Comparison of ENCODE assay signal across 27 cellular contexts in genomic region chr13:96391606-96392005, GRCh38.
DNase-seq lines count a peak whose midpoint lies in the region; ATAC-seq, FAIRE-seq and TF ChIP-seq lines count a peak whose summit lies in the region.
"Had no signal": no experiment of that assay in that cellular context is flagged by ENCODE, and none has a peak within 500 bp of the region (broad histone marks: within the 10 kb centered on the region; RNA-seq: fewer than 3 reads in every experiment).

No MANE protein-coding gene starts in this region.

- H3K4me3 ChIP-seq in GM12878 (no peak overlapping the region), K562 (no peak overlapping the region)
- H3K4me3 ChIP-seq: BLaER1 had no signal

- TF ChIP-seq CTCF in GM12878 (IDR thresholded peaks at IDR 0.05 in 2 of 3, conservative IDR thresholded peaks at IDR 0.05 in 1 of 3; ENCODE audit: control insufficient read depth in 2 of 3, extremely low read depth in 1 of 3, insufficient read depth in 1 of 3, low read depth in 3 of 3, low read length in 3 of 3) (no peak), K562 (IDR thresholded peaks at IDR 0.05 in 2 of 3, conservative IDR thresholded peaks at IDR 0.05 in 1 of 3; ENCODE audit: insufficient read depth in 2 of 3, low read depth in 1 of 3, low read length in 3 of 3) (no peak), type B pancreatic cell (conservative IDR thresholded peaks at IDR 0.05) (no peak)

- in situ Hi-C loops in GM12878 (cut with MboI) (no loop called here), K562 (cut with MboI) (no loop called here)

- SMC1A ChIA-PET in GM12878 (lab: Charles Lee; ENCODE audit: uncharacterized antibody, unreplicated experiment): no interaction called here

- no peak overlapping the region for H3K27ac ChIP-seq in GM12878 (ENCODE audit: control insufficient read depth, insufficient read depth)
- no peak overlapping the region for H3K27ac ChIP-seq in K562 (ENCODE audit: extremely low read depth, low read depth, low read length)
- H3K27ac ChIP-seq: BLaER1 had no signal

- no peaks in the 10 kb centered on the region for H3K36me3 Mint-ChIP-seq in type B pancreatic cell
- H3K36me3 Mint-ChIP-seq: CD14-positive monocyte; CD4-positive, alpha-beta memory T cell; CD8-positive, alpha-beta memory T cell had no signal

- no peaks in the 10 kb centered on the region for H3K79me2 ChIP-seq in GM12878 (ENCODE audit: control insufficient read depth, insufficient read depth, low read length)
- no peaks in the 10 kb centered on the region for H3K79me2 ChIP-seq in K562 (ENCODE audit: control insufficient read depth, insufficient read depth, low read length)

- no peaks in the 10 kb centered on the region; the same call in 2 of the 3 replicates for H3K9me3 ChIP-seq in GM12878 (replicated peaks; ENCODE audit: control insufficient read depth, insufficient read depth, low read length)
- H3K9me3 ChIP-seq in K562 (replicated peaks; ENCODE audit: control insufficient read depth, insufficient read depth, low read depth, low read length): no peaks in the 10 kb centered on the region
- H3K9me3 ChIP-seq: BE2C had no signal

- CTCF ChIA-PET in GM12878 (lab: Yijun Ruan, JAX) (no interaction called here), K562 (lab: Yijun Ruan, JAX; ENCODE audit: low intra/inter-chr PET ratio) (no interaction called here)

- H3K27ac Mint-ChIP-seq in type B pancreatic cell: no peak overlapping the region
- H3K27ac Mint-ChIP-seq: CD14-positive monocyte; CD4-positive, alpha-beta memory T cell; CD4-positive, CD25-positive, alpha-beta regulatory T cell; CD8-positive, alpha-beta memory T cell had no signal

- H3K4me1 Mint-ChIP-seq in type B pancreatic cell (ENCODE audit: unreplicated experiment): no peaks in the 10 kb centered on the region
- H3K4me1 Mint-ChIP-seq: CD14-positive monocyte; CD4-positive, alpha-beta memory T cell; CD4-positive, CD25-positive, alpha-beta regulatory T cell; CD8-positive, alpha-beta memory T cell had no signal

- 23% methylated on average over 6 of the region's 6 CpGs for WGBS in GM12878 (ENCODE audit: insufficient coverage, insufficient replicate concordance, low lambda C conversion rate, missing lambda C conversion rate)
- WGBS in K562 (ENCODE audit: insufficient coverage, low coverage, missing lambda C conversion rate): 3% methylated on average over 3 of the region's 6 CpGs

- H3K36me3 ChIP-seq in GM12878 (ENCODE audit: control insufficient read depth in 2 of 2, insufficient read depth in 2 of 2, low read length in 1 of 2) (no peaks in the 10 kb centered on the region), K562 (ENCODE audit: control insufficient read depth, insufficient read depth, low read length) (no peaks in the 10 kb centered on the region)
- H3K36me3 ChIP-seq: BE2C, BLaER1 had no signal

- TF ChIP-seq RAD21 in GM12878 (IDR thresholded peaks at IDR 0.05; ENCODE audit: insufficient read depth, low read depth, low read length): no peak
- TF ChIP-seq RAD21 in K562 (CRISPR knock-in tag; conservative IDR thresholded peaks at IDR 0.05 in 1 of 2, IDR thresholded peaks at IDR 0.05 in 1 of 2): no peak

- no peak overlapping the region for H3K4me3 Mint-ChIP-seq in type B pancreatic cell
- H3K4me3 Mint-ChIP-seq: CD14-positive monocyte; CD4-positive, alpha-beta memory T cell; CD4-positive, CD25-positive, alpha-beta regulatory T cell; CD8-positive, alpha-beta memory T cell had no signal

- no peak overlapping the region for H3K4me2 ChIP-seq in GM12878 (ENCODE audit: control insufficient read depth, insufficient read depth)
- H3K4me2 ChIP-seq in K562 (ENCODE audit: insufficient read depth, low read length): no peak overlapping the region
- H3K4me2 ChIP-seq: BLaER1 had no signal

- intact Hi-C loops in GM12878 (cut with micrococcal nuclease; ENCODE audit: unreplicated experiment): no loop called here
- intact Hi-C loops in K562 (cut with micrococcal nuclease): no loop called here
- intact Hi-C loops in head of caudate nucleus (cut with DNase I): no loop called here

- H3K9me3 Mint-ChIP-seq in type B pancreatic cell: no peaks in the 10 kb centered on the region

- TF ChIP-seq POLR2A in GM12878 (IDR thresholded peaks at IDR 0.05; ENCODE audit: low read depth, low read length) (no peak), K562 (conservative IDR thresholded peaks at IDR 0.05) (no peak), GM12892 (IDR thresholded peaks at IDR 0.05; ENCODE audit: low read depth, low read length) (no peak)

- H3K27me3 Mint-ChIP-seq in type B pancreatic cell: no peaks in the 10 kb centered on the region
- H3K27me3 Mint-ChIP-seq: CD4-positive, alpha-beta memory T cell; CD4-positive, CD25-positive, alpha-beta regulatory T cell had no signal

- DNase-seq in GM12878 (ENCODE audit: low read depth, low spot score): no peak
- DNase-seq in K562 (ENCODE audit: extremely low read depth in 1 of 4, low spot score in 3 of 4): no peak
- peak in 37 of 42 donors; percentile 6 to 69 (median 43) for DNase-seq in head of caudate nucleus
- peak; percentile 72 for DNase-seq in putamen (ENCODE audit: low spot score)
- DNase-seq in GM12892 (ENCODE audit: insufficient read length): no peak
- DNase-seq in type B pancreatic cell (ENCODE audit: extremely low spot score, unreplicated experiment): no peak
- DNase-seq: 8988T; ACHN; BE2C; C1 segment of cervical spinal cord; CD4-positive, alpha-beta memory T cell; CD4-positive, CD25-positive, alpha-beta regulatory T cell; CD8-positive, alpha-beta memory T cell; COR-L47; DMS 273 treated with DMSO at 0.1 percent for 48 hours; DMS153; DMS53; DMS79; DND-41; EL; GDM1 had no signal

- TF ChIP-seq EP300 in GM12878 (IDR thresholded peaks at IDR 0.05; ENCODE audit: borderline replicate concordance in 1 of 2, control insufficient read depth in 1 of 2, low read depth in 2 of 2, low read length in 2 of 2) (no peak), K562 (IDR thresholded peaks at IDR 0.05; ENCODE audit: low read length) (no peak)

- BruUV-seq in GM12878 (replicated peaks; lab: Mats Ljungman, UMichigan) (no TSS peak), K562 (replicated peaks; lab: Mats Ljungman, UMichigan) (no TSS peak)

- H4K20me1 ChIP-seq in GM12878 (ENCODE audit: control insufficient read depth, insufficient read depth): no peaks in the 10 kb centered on the region
- H4K20me1 ChIP-seq in K562 (replicated peaks; ENCODE audit: control insufficient read depth, insufficient read depth, low read length): no peaks in the 10 kb centered on the region
- H4K20me1 ChIP-seq: BLaER1 had no signal

- no peaks in the 10 kb centered on the region for H3K4me1 ChIP-seq in GM12878 (ENCODE audit: control insufficient read depth, insufficient read depth, low read length)
- no peaks in the 10 kb centered on the region for H3K4me1 ChIP-seq in K562 (replicated peaks in 1 of 2; ENCODE audit: control insufficient read depth in 2 of 2, insufficient read depth in 2 of 2, low read length in 2 of 2)
- H3K4me1 ChIP-seq: BE2C, BLaER1 had no signal

- ATAC-seq in GM12878: no peak
- ATAC-seq in K562: no peak
- no peak for ATAC-seq in HG03457 (IDR thresholded peaks at IDR 0.05; ENCODE audit: unreplicated experiment)

- H3K9ac ChIP-seq in GM12878 (ENCODE audit: control insufficient read depth, insufficient read depth, low read length) (no peak overlapping the region), K562 (ENCODE audit: insufficient read depth in 1 of 2, low read depth in 2 of 2, low read length in 2 of 2) (no peak overlapping the region)
- H3K9ac ChIP-seq: BLaER1 had no signal

- H2AFZ ChIP-seq in GM12878 (ENCODE audit: control insufficient read depth, low read depth, low read length) (no peak overlapping the region), K562 (ENCODE audit: low read depth, low read length) (no peak overlapping the region)

- POLR2A ChIA-PET in GM12878 (lab: Charles Lee) (no interaction called here), K562 (lab: Yijun Ruan, JAX) (no interaction called here)

- H3K9me1 ChIP-seq in K562 (ENCODE audit: control insufficient read depth, insufficient read depth, low read length): no peaks in the 10 kb centered on the region

- FAIRE-seq in GM12878 (lab: Jason Lieb, UNC) (no peak), K562 (lab: Jason Lieb, UNC) (no peak), GM12892 (lab: Jason Lieb, UNC) (no peak)
- FAIRE-seq: A204.1, GM12891, GM18507 had no signal

- RAD21 ChIA-PET in GM12878 (lab: Charles Lee; ENCODE audit: unreplicated experiment): no interaction called here

- H3K27me3 ChIP-seq in GM12878 (replicated peaks in 1 of 2; ENCODE audit: control insufficient read depth in 2 of 2, insufficient read depth in 2 of 2, low read length in 1 of 2) (no peaks in the 10 kb centered on the region), K562 (ENCODE audit: control insufficient read depth in 2 of 2, insufficient read depth in 2 of 2, low read length in 2 of 2) (no peaks in the 10 kb centered on the region)
- H3K27me3 ChIP-seq: BE2C, BLaER1 had no signal

TF ChIP-seq in GM12878, 131 proteins besides CTCF, POLR2A, EP300 and RAD21:
- TF ChIP-seq CBX3 (IDR thresholded peaks at IDR 0.05; ENCODE audit: borderline replicate concordance, low read depth): no peak
- peak; percentile 24 for TF ChIP-seq MEF2B (IDR thresholded peaks at IDR 0.05; ENCODE audit: partially characterized antibody, poor library complexity, severe bottlenecking)

TF ChIP-seq in K562, 482 proteins besides CTCF, POLR2A, EP300 and RAD21:
- TF ChIP-seq E2F6 (IDR thresholded peaks at IDR 0.05; ENCODE audit: borderline replicate concordance in 1 of 2, extremely low read depth in 1 of 2, insufficient read depth in 1 of 2, insufficient read length in 1 of 2, low read depth in 1 of 2, low read length in 1 of 2, poor library complexity in 1 of 2, severe bottlenecking in 1 of 2): no peak
- TF ChIP-seq ZNF431 (CRISPR knock-in tag; IDR thresholded peaks at IDR 0.05): 0 out of 2 replicates have a peak, but pooled peaks have one; percentile 30
- TF ChIP-seq, protein P1, sequence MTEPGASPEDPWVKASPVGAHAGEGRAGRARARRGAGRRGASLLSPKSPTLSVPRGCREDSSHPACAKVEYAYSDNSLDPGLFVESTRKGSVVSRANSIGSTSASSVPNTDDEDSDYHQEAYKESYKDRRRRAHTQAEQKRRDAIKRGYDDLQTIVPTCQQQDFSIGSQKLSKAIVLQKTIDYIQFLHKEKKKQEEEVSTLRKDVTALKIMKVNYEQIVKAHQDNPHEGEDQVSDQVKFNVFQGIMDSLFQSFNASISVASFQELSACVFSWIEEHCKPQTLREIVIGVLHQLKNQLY (CRISPR knock-in tag; conservative IDR thresholded peaks at IDR 0.05): no peak

Comparison
In these comparisons a context has a peak if more than half of its experiments do, and no peak if none do; other contexts are left out.
1. DNase-seq: peak in head of caudate nucleus (37 of 42) and putamen (single experiment); none in GM12878 (single experiment), K562 (0 of 4), GM12892 (single experiment) and type B pancreatic cell (single experiment).